ENCODE assay signal across 28 cellular contexts in the genomic region with DNA sequence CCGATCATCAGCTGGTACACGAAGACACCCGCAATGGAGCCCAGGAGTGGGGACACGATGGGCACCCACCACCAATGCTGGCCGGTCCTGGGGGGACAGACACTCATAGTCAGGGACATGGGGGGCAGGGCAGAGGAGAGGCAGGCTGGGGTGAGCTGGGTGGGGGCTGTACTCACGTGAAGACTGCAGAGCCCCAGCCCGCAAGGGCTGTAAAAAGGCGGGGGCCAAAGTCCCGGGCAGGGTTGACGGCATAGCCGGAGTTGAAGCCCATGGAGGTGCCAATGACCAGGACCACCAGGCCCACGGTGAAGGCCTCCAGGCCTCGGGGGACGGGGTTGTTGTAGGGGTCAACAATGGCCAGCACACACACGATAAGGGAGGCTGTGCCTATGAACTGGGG. TPM values are rescaled to one million over a fixed set of nuclear protein-coding genes. Genes with fewer than 3 reads are reported as not detected.
DNase-seq lines count a peak whose midpoint lies in the region; ATAC-seq and TF ChIP-seq lines count a peak whose summit lies in the region.
"Had no signal": no experiment of that assay in that cellular context is flagged by ENCODE, and none has a peak within 500 bp of the region (broad histone marks: within the 10 kb centered on the region; RNA-seq: fewer than 3 reads in every experiment).

No MANE protein-coding gene starts in this region.

- H3K27me3 ChIP-seq in PC-9 (ENCODE audit: insufficient read depth, low read depth) (no peaks in the 10 kb centered on the region), esophagus (ENCODE audit: control insufficient read depth in 1 of 2, insufficient read depth in 2 of 2, low read length in 2 of 2) (no peaks in the 10 kb centered on the region), vagina (no peaks in the 10 kb centered on the region)
- H3K27me3 ChIP-seq: MG63 had no signal

- H3F3A ChIP-seq in PC-9 (ENCODE audit: insufficient read depth, low read depth), result peaks cover 27% of the 10 kb centered on the region

- DNase-seq in activated T-cell treated with anti-CD3 and anti-CD28 coated beads, Interleukin-2, amount 50 U/mL, for 24 hours, result peak; percentile 25
- no peak for DNase-seq in activated T-cell treated with anti-CD3 and anti-CD28 coated beads, Interleukin-2, amount 50 U/mL, for 4 hours
- DNase-seq in PC-9 (no peak), vagina (ENCODE audit: extremely low spot score in 2 of 2) (no peak), NCI-H2081 treated with DMSO at 0.1 percent for 48 hours (lab: John Stamatoyannopoulos, UW) (no peak), head of caudate nucleus (no peak)
- DNase-seq: 8988T, Caco-2, DMS 273 treated with DMSO at 0.1 percent for 48 hours, DMS79, EL, GDM1, GOT3, IMR-90, KG1, MG63, NCI-H1105 treated with DMSO at 0.1 percent for 48 hours, NCI-H2029, NCI-H446 treated with DMSO at 0.1 percent for 48 hours, NCI-H526 treated with DMSO at 0.1 percent for 48 hours, RPMI8226, SHP77 had no signal

- no peaks in the 10 kb centered on the region for H3K9me2 ChIP-seq in PC-9 (ENCODE audit: insufficient read depth)

- no peak overlapping the region for H3K27ac Mint-ChIP-seq in activated T-cell treated with anti-CD3 and anti-CD28 coated beads, Interleukin-2, amount 50 U/mL, for 24 hours

- H3K36me3 ChIP-seq in PC-9 (ENCODE audit: low read depth) (no peaks in the 10 kb centered on the region), esophagus (ENCODE audit: control insufficient read depth in 2 of 2, insufficient read depth in 2 of 2, low read length in 1 of 2) (peaks cover 8 to 38% of the 10 kb centered on the region in 2 donors), vagina (no peaks in the 10 kb centered on the region)
- H3K36me3 ChIP-seq: HAP-1, MG63 had no signal

- H3K27me3 Mint-ChIP-seq in activated T-cell treated with anti-CD3 and anti-CD28 coated beads, Interleukin-2, amount 50 U/mL, for 24 hours, result no peaks in the 10 kb centered on the region
- H3K27me3 Mint-ChIP-seq in activated T-cell treated with anti-CD3 and anti-CD28 coated beads, Interleukin-2, amount 50 U/mL, for 4 hours (ENCODE audit: low read depth), result no peaks in the 10 kb centered on the region

- WGBS in esophagus, 2 donors, result 73 to 87% methylated on average over 15 of the region's 15 CpGs

- peaks cover 43% of the 10 kb centered on the region for H3K4me1 Mint-ChIP-seq in activated T-cell treated with anti-CD3 and anti-CD28 coated beads, Interleukin-2, amount 50 U/mL, for 24 hours (ENCODE audit: low read depth)
- H3K4me1 Mint-ChIP-seq in activated T-cell treated with anti-CD3 and anti-CD28 coated beads, Interleukin-2, amount 50 U/mL, for 4 hours (ENCODE audit: low read depth), result peaks cover 40% of the 10 kb centered on the region

- POLR2A ChIA-PET in PC-9 (lab: Charles Lee; ENCODE audit: unreplicated experiment), result no interaction called here

- BruUV-seq in PC-9 (replicated peaks; lab: Mats Ljungman, UMichigan), result no TSS peak

- H3K4me1 ChIP-seq in PC-9 (replicated peaks; ENCODE audit: insufficient read depth), result peaks cover 77% of the 10 kb centered on the region
- peaks cover 7 to 36% of the 10 kb centered on the region in 2 donors for H3K4me1 ChIP-seq in esophagus (ENCODE audit: control insufficient read depth in 2 of 2, insufficient read depth in 2 of 2, low read length in 1 of 2)
- peaks cover 25% of the 10 kb centered on the region for H3K4me1 ChIP-seq in vagina

- no peak overlapping the region for H3K4me3 Mint-ChIP-seq in activated T-cell treated with anti-CD3 and anti-CD28 coated beads, Interleukin-2, amount 50 U/mL, for 24 hours
- no peak overlapping the region for H3K4me3 Mint-ChIP-seq in activated T-cell treated with anti-CD3 and anti-CD28 coated beads, Interleukin-2, amount 50 U/mL, for 4 hours

- H3K79me2 ChIP-seq in PC-9 (ENCODE audit: low read depth), result no peaks in the 10 kb centered on the region

- TF ChIP-seq POLR2A in vagina (IDR thresholded peaks at IDR 0.05), result no peak

- ATAC-seq in activated T-cell treated with anti-CD3 and anti-CD28 coated beads, Interleukin-2, amount 50 U/mL, for 4 hours, result no peak
- ATAC-seq in GM21529 (IDR thresholded peaks at IDR 0.05; ENCODE audit: unreplicated experiment), result no peak
- ATAC-seq: GM12878 had no signal

- TF ChIP-seq CTCF in PC-9 (conservative IDR thresholded peaks at IDR 0.05) (no peak), vagina (IDR thresholded peaks at IDR 0.05) (no peak)

- H3K36me3 Mint-ChIP-seq in activated T-cell treated with anti-CD3 and anti-CD28 coated beads, Interleukin-2, amount 50 U/mL, for 24 hours (ENCODE audit: low read depth), result peaks cover 27% of the 10 kb centered on the region
- peaks cover 7% of the 10 kb centered on the region for H3K36me3 Mint-ChIP-seq in activated T-cell treated with anti-CD3 and anti-CD28 coated beads, Interleukin-2, amount 50 U/mL, for 4 hours (ENCODE audit: insufficient read depth)

- H3K4me3 ChIP-seq in PC-9, result no peak overlapping the region
- peak overlapping the region in 1 of 2 donors; percentile 26 for H3K4me3 ChIP-seq in esophagus (ENCODE audit: low read depth in 1 of 2, low read length in 2 of 2)
- H3K4me3 ChIP-seq in vagina, result no peak overlapping the region
- H3K4me3 ChIP-seq: GM12878, HAP-1, MG63 had no signal

- H3K9me3 Mint-ChIP-seq in activated T-cell treated with anti-CD3 and anti-CD28 coated beads, Interleukin-2, amount 50 U/mL, for 24 hours, result no peaks in the 10 kb centered on the region
- H3K9me3 Mint-ChIP-seq in activated T-cell treated with anti-CD3 and anti-CD28 coated beads, Interleukin-2, amount 50 U/mL, for 4 hours, result no peaks in the 10 kb centered on the region

- intact Hi-C loops in PC-9 (cut with micrococcal nuclease; ENCODE audit: unreplicated experiment) (no loop called here), vagina (cut with DNase I) (no loop called here), head of caudate nucleus (cut with DNase I) (no loop called here)

- H2AFZ ChIP-seq in PC-9, result no peak overlapping the region

- CTCF ChIA-PET in PC-9 (lab: Charles Lee), result no interaction called here

- H3K27ac ChIP-seq in PC-9 (peak overlapping the region; percentile 67; the same call in 1 of the 2 replicates), esophagus (ENCODE audit: low read depth in 2 of 2, low read length in 1 of 2) (peak overlapping the region; percentile 90 to 93), vagina (peak overlapping the region; percentile 48)

- no peaks in the 10 kb centered on the region for H4K20me1 ChIP-seq in PC-9 (ENCODE audit: insufficient read depth)

- peak overlapping the region; percentile 66 for H3K4me2 ChIP-seq in PC-9

- no peaks in the 10 kb centered on the region for H3K9me3 ChIP-seq in PC-9 (ENCODE audit: insufficient read depth, low read depth)
- H3K9me3 ChIP-seq in esophagus (ENCODE audit: control insufficient read depth in 2 of 2, insufficient read depth in 1 of 2, low read depth in 1 of 2, low read length in 1 of 2), result no peaks in the 10 kb centered on the region
- no peaks in the 10 kb centered on the region for H3K9me3 ChIP-seq in vagina
- H3K9me3 ChIP-seq: Caco-2, HAP-1, MG63 had no signal

RNA-seq across cellular contexts. Expression of a gene that starts 5.3 kb away (rescaled TPM):
- total RNA-seq in activated T-cell treated with anti-CD3 and anti-CD28 coated beads, Interleukin-2, amount 50 U/mL, for 4 hours, result 1 to 10 TPM; 4.5 to 5.5 (median 5.3) TPM
- total RNA-seq in PC-9 (2021) (9.9 and 15.3 TPM in 2 replicates), vagina (868 TPM)
- polyA plus RNA-seq in esophagus, result 1,000 to 10,000 TPM in 1 of 2 donors, 100 to 1,000 TPM in 1; 933 to 1,009 TPM
- total RNA-seq: SK-MEL-5 had no signal

RNA-seq across cellular contexts. Expression of a gene that starts 31.6 kb away (rescaled TPM):
- 100 to 1,000 TPM; 150 to 170 (median 165) TPM for total RNA-seq in activated T-cell treated with anti-CD3 and anti-CD28 coated beads, Interleukin-2, amount 50 U/mL, for 4 hours
- total RNA-seq in PC-9 (2021) (15.5 and 16.2 TPM in 2 replicates), vagina (25.3 TPM)
- 10 to 100 TPM; 25.2 to 29.2 TPM for polyA plus RNA-seq in esophagus

RNA-seq across cellular contexts. Expression of a gene that starts 39.8 kb away (rescaled TPM):
- not detected for total RNA-seq in activated T-cell treated with anti-CD3 and anti-CD28 coated beads, Interleukin-2, amount 50 U/mL, for 4 hours
- 0.59 TPM in 1 of 2 replicates, not detected in the other for total RNA-seq in PC-9 (2021)
- 1 to 10 TPM in 1 of 2 donors, under 1 TPM in 1; 0.54 to 2.6 TPM for polyA plus RNA-seq in esophagus
- 6.4 TPM for total RNA-seq in vagina
- total RNA-seq: GM12878, IMR-90, SK-MEL-5 had no signal
- polyA plus RNA-seq: BJ had no signal

Comparison
In these comparisons a context has a peak if more than half of its experiments do, and no peak if none do; other contexts are left out.
1. RNA of a gene that starts 5.3 kb away (total RNA-seq): 868 TPM in vagina (single experiment); 9.9 to 15.3 TPM in PC-9 and 4.5 to 5.5 TPM in activated T-cell treated with anti-CD3 and anti-CD28 coated beads, Interleukin-2, amount 50 U/mL, for 4 hours; every median in the first group is over 10 times any median in the second.
2. Peak in every context shown above with its lines, with median percentiles within 50 percentile points of each other: H3K27ac ChIP-seq.